In genomic region chr19:39588066-39588465, GRCh38 we compare ENCODE assay signal across 11 cellular contexts. TPM values are rescaled to one million over a fixed set of nuclear protein-coding genes. Genes with fewer than 3 reads are reported as not detected.
"Had no signal": no experiment of that assay in that cellular context is flagged by ENCODE, and none has a peak within 500 bp of the region (broad histone marks: within the 10 kb centered on the region; RNA-seq: fewer than 3 reads in every experiment).

No MANE protein-coding gene starts in this region.

- H3K27ac ChIP-seq: GM23248, HL-60 had no signal

- H3K4me3 ChIP-seq: GM23248, HAP-1 had no signal

- DNase-seq: GM23248, GOT3, H7, HFFc6 had no signal

- ATAC-seq: HCT116, HepG2 had no signal

- H3K4me1 ChIP-seq: HAP-1 had no signal

- H3K36me3 ChIP-seq: HAP-1 had no signal

- FAIRE-seq: HepG2 had no signal

- H2AFZ ChIP-seq: GM23248 had no signal

- H3K9me3 ChIP-seq: HAP-1 had no signal

- H3K9ac ChIP-seq: GM23248 had no signal

RNA-seq across cellular contexts. Expression of gene LGALS13, which starts 14.3 kb away (rescaled TPM):
- total RNA-seq: GM23248, H4, H7, HepG2, HFFc6, HT1080 had no signal
- polyA plus RNA-seq: GM23248, HepG2, IgD-negative memory B cell had no signal
